ENCODE assay signal across 9 cellular contexts in genomic region chr2:118855451-118856279, GRCh38. TPM values are rescaled to one million over a fixed set of nuclear protein-coding genes. Genes with fewer than 3 reads are reported as not detected.
DNase-seq lines count a peak whose midpoint lies in the region; ATAC-seq and TF ChIP-seq lines count a peak whose summit lies in the region.
"Had no signal": no experiment of that assay in that cellular context is flagged by ENCODE, and none has a peak within 500 bp of the region (broad histone marks: within the 10 kb centered on the region; RNA-seq: fewer than 3 reads in every experiment).

No MANE protein-coding gene starts in this region.

- ATAC-seq in GM19452 (IDR thresholded peaks at IDR 0.05; ENCODE audit: unreplicated experiment) = peak; percentile 93
- peak; percentile 89 for ATAC-seq in HG03575 (IDR thresholded peaks at IDR 0.05; ENCODE audit: extremely low read depth, insufficient number of reproducible peaks, low FRiP score, unreplicated experiment)
- ATAC-seq in activated T-cell treated with anti-CD3 and anti-CD28 coated beads, Interleukin-2, amount 50 U/mL, for 72 hours (replicated peaks in 1 of 2) = peak; percentile 89

- peak overlapping the region; percentile 49 to 83 (median 73) for H3K4me3 Mint-ChIP-seq in CD8-positive, alpha-beta memory T cell
- peak overlapping the region; percentile 73 to 81 for H3K4me3 Mint-ChIP-seq in activated T-cell treated with anti-CD3 and anti-CD28 coated beads, Interleukin-2, amount 50 U/mL, for 72 hours
- peak overlapping the region; percentile 76 for H3K4me3 Mint-ChIP-seq in neural crest cell
- H3K4me3 Mint-ChIP-seq in stimulated activated naive CD8-positive, alpha-beta T cell treated with anti-CD3 and anti-CD28 coated beads, Interleukin-15, Interleukin-2, amounts not matched to agents 100 ng/mL and 50 ng/mL, for 24 hours = peak overlapping the region; percentile 47

- H3K79me2 ChIP-seq in OCI-LY7 (ENCODE audit: insufficient read depth, low read depth, low read length) = no peaks in the 10 kb centered on the region

- H3K9me3 Mint-ChIP-seq in CD8-positive, alpha-beta memory T cell = peaks cover 0 to 3% (median 0%) of the 10 kb centered on the region in 5 donors
- no peaks in the 10 kb centered on the region for H3K9me3 Mint-ChIP-seq in activated T-cell treated with anti-CD3 and anti-CD28 coated beads, Interleukin-2, amount 50 U/mL, for 72 hours
- H3K9me3 Mint-ChIP-seq in neural crest cell = no peaks in the 10 kb centered on the region
- no peaks in the 10 kb centered on the region for H3K9me3 Mint-ChIP-seq in stimulated activated naive CD8-positive, alpha-beta T cell treated with anti-CD3 and anti-CD28 coated beads, Interleukin-15, Interleukin-2, amounts not matched to agents 100 ng/mL and 50 ng/mL, for 24 hours

- no peak overlapping the region for H3K27ac ChIP-seq in CD8-positive, alpha-beta memory T cell (ENCODE audit: low read depth, low read length)
- H3K27ac ChIP-seq in OCI-LY7 (ENCODE audit: low read depth, low read length, poor library complexity, severe bottlenecking) = no peak overlapping the region

- H3K4me2 ChIP-seq in OCI-LY7 (ENCODE audit: low read length) = peak overlapping the region; percentile 37; the same call in 1 of the 2 replicates

- H3K27me3 ChIP-seq in CD8-positive, alpha-beta memory T cell (ENCODE audit: insufficient read depth, low read length, poor library complexity, severe bottlenecking) = peaks cover 45% of the 10 kb centered on the region

- peaks cover 12 to 29% (median 17%) of the 10 kb centered on the region in 3 donors for H3K4me1 Mint-ChIP-seq in CD8-positive, alpha-beta memory T cell
- peaks cover 34% of the 10 kb centered on the region for H3K4me1 Mint-ChIP-seq in activated T-cell treated with anti-CD3 and anti-CD28 coated beads, Interleukin-2, amount 50 U/mL, for 72 hours (ENCODE audit: low read depth)
- H3K4me1 Mint-ChIP-seq in neural crest cell = peaks cover 16% of the 10 kb centered on the region
- H3K4me1 Mint-ChIP-seq in stimulated activated naive CD8-positive, alpha-beta T cell treated with anti-CD3 and anti-CD28 coated beads, Interleukin-15, Interleukin-2, amounts not matched to agents 100 ng/mL and 50 ng/mL, for 24 hours (ENCODE audit: low read depth) = peaks cover 16% of the 10 kb centered on the region

- CTCF ChIA-PET in CD8-positive, alpha-beta memory T cell (lab: Charles Lee) = interaction anchor here (0.7 to 2.3 kb wide), 9 partner anchors 11 to 809 kb away, joined by 3 to 24 read pairs (median 5); no protein-coding TSS in a partner anchor
- CTCF ChIA-PET in OCI-LY7 (lab: Charles Lee; ENCODE audit: unreplicated experiment) = interaction anchor here (0.5 to 1.7 kb wide), 3 partner anchors 15 to 522 kb away, joined by 3 to 5 read pairs (median 3); no protein-coding TSS in a partner anchor

- no peaks in the 10 kb centered on the region for H3K9me2 ChIP-seq in OCI-LY7 (ENCODE audit: insufficient read depth, low read length)

- POLR2A ChIA-PET in CD8-positive, alpha-beta memory T cell (lab: Charles Lee) = interaction anchor here (0.7 kb wide), 1 partner anchor 1042 kb away, joined by 3 read pairs; no protein-coding TSS in a partner anchor
- POLR2A ChIA-PET in OCI-LY7 (lab: Charles Lee) = no interaction called here

- peaks cover 74 to 79% of the 10 kb centered on the region in 2 donors for H3K27me3 Mint-ChIP-seq in CD8-positive, alpha-beta memory T cell
- peaks cover 80% of the 10 kb centered on the region for H3K27me3 Mint-ChIP-seq in activated T-cell treated with anti-CD3 and anti-CD28 coated beads, Interleukin-2, amount 50 U/mL, for 72 hours (ENCODE audit: low read depth)
- peaks cover 100% of the 10 kb centered on the region for H3K27me3 Mint-ChIP-seq in neural crest cell (ENCODE audit: low read depth)
- H3K27me3 Mint-ChIP-seq in stimulated activated naive CD8-positive, alpha-beta T cell treated with anti-CD3 and anti-CD28 coated beads, Interleukin-15, Interleukin-2, amounts not matched to agents 100 ng/mL and 50 ng/mL, for 24 hours = peaks cover 71% of the 10 kb centered on the region

- no peaks in the 10 kb centered on the region for H4K20me1 ChIP-seq in OCI-LY7 (ENCODE audit: insufficient read depth, low read length)

- no peaks in the 10 kb centered on the region for H3K9me3 ChIP-seq in CD8-positive, alpha-beta memory T cell (ENCODE audit: low read length)
- no peaks in the 10 kb centered on the region for H3K9me3 ChIP-seq in OCI-LY7 (ENCODE audit: low read length)

- no peak overlapping the region for H2AFZ ChIP-seq in OCI-LY7 (ENCODE audit: low read length)

- H3K4me1 ChIP-seq in CD8-positive, alpha-beta memory T cell (ENCODE audit: insufficient read depth, low read length) = peaks cover 11% of the 10 kb centered on the region
- no peaks in the 10 kb centered on the region for H3K4me1 ChIP-seq in OCI-LY7 (ENCODE audit: insufficient read depth, low read length, poor library complexity, severe bottlenecking)

- H3K4me3 ChIP-seq in CD8-positive, alpha-beta memory T cell (ENCODE audit: low read length) = peak overlapping the region; percentile 43
- H3K4me3 ChIP-seq in OCI-LY7 (ENCODE audit: low read depth, low read length, poor library complexity, severe bottlenecking) (peak overlapping the region; percentile 39), fibroblast of pulmonary artery (replicated peaks; ENCODE audit: low read depth, low read length) (no peak overlapping the region)

- no peaks in the 10 kb centered on the region for H3K36me3 Mint-ChIP-seq in CD8-positive, alpha-beta memory T cell
- H3K36me3 Mint-ChIP-seq in activated T-cell treated with anti-CD3 and anti-CD28 coated beads, Interleukin-2, amount 50 U/mL, for 72 hours (ENCODE audit: insufficient read depth in 2 of 2) = no peaks in the 10 kb centered on the region
- peaks cover 2% of the 10 kb centered on the region for H3K36me3 Mint-ChIP-seq in neural crest cell (ENCODE audit: low read depth)
- no peaks in the 10 kb centered on the region for H3K36me3 Mint-ChIP-seq in stimulated activated naive CD8-positive, alpha-beta T cell treated with anti-CD3 and anti-CD28 coated beads, Interleukin-15, Interleukin-2, amounts not matched to agents 100 ng/mL and 50 ng/mL, for 24 hours (ENCODE audit: low read depth)

- TF ChIP-seq CTCF in OCI-LY7 (conservative IDR thresholded peaks at IDR 0.05; ENCODE audit: low read length) (peak; percentile 90), fibroblast of pulmonary artery (IDR thresholded peaks at IDR 0.05; ENCODE audit: low read length, missing control alignments) (peak; percentile 78), neural crest cell (conservative IDR thresholded peaks at IDR 0.05) (peak; percentile 95)

- H3K27ac Mint-ChIP-seq in CD8-positive, alpha-beta memory T cell = peak overlapping the region in 1 of 8 donors; percentile 77
- peak overlapping the region; percentile 68 for H3K27ac Mint-ChIP-seq in activated T-cell treated with anti-CD3 and anti-CD28 coated beads, Interleukin-2, amount 50 U/mL, for 72 hours
- H3K27ac Mint-ChIP-seq in neural crest cell (ENCODE audit: unreplicated experiment) = no peak overlapping the region
- no peak overlapping the region for H3K27ac Mint-ChIP-seq in stimulated activated naive CD8-positive, alpha-beta T cell treated with anti-CD3 and anti-CD28 coated beads, Interleukin-15, Interleukin-2, amounts not matched to agents 100 ng/mL and 50 ng/mL, for 24 hours

- H3K36me3 ChIP-seq in CD8-positive, alpha-beta memory T cell (ENCODE audit: insufficient read depth, low read length) = no peaks in the 10 kb centered on the region
- no peaks in the 10 kb centered on the region for H3K36me3 ChIP-seq in OCI-LY7 (ENCODE audit: insufficient read depth, low read length)

- DNase-seq in CD8-positive, alpha-beta memory T cell = peak; percentile 68 to 78 (median 72)
- peak; percentile 70 for DNase-seq in OCI-LY7 (ENCODE audit: low spot score)
- DNase-seq in activated T-cell treated with anti-CD3 and anti-CD28 coated beads, Interleukin-2, amount 50 U/mL, for 72 hours = peak; percentile 87 to 92
- peak; percentile 75 for DNase-seq in fibroblast of pulmonary artery (ENCODE audit: low read depth)
- peak; percentile 96 for DNase-seq in neural crest cell (ENCODE audit: low read depth, low spot score)

- BruUV-seq in OCI-LY7 (replicated peaks; lab: Mats Ljungman, UMichigan) = no TSS peak

- intact Hi-C loops in OCI-LY7 (cut with micrococcal nuclease; ENCODE audit: unreplicated experiment) = loop anchor here (2.0 to 10.0 kb wide), 2 partner anchors 633 to 811 kb away; no protein-coding TSS in a partner anchor

RNA-seq across cellular contexts. Expression of gene EN1, which starts 8.2 kb away (rescaled TPM):
- total RNA-seq in CD8-positive, alpha-beta memory T cell = not detected
- polyA plus RNA-seq in CD8-positive, alpha-beta memory T cell = not detected
- not detected in 2 replicates for total RNA-seq in OCI-LY7 (2014; rRNA removed; shearing (Covaris generic))
- total RNA-seq in OCI-LY7 (2022) (not detected in 2 replicates), neural crest cell (12.6 and 13.9 TPM in 2 replicates)
- not detected for total RNA-seq in activated T-cell treated with anti-CD3 and anti-CD28 coated beads, Interleukin-2, amount 50 U/mL, for 72 hours
- polyA plus RNA-seq: esophagus had no signal

Comparison
In these comparisons a context has a peak if more than half of its experiments do, and no peak if none do; other contexts are left out.
1. RNA of gene EN1, which starts 8.2 kb away (total RNA-seq): 12.6 to 13.9 TPM in neural crest cell; not detected in CD8-positive, alpha-beta memory T cell, not detected in OCI-LY7 and not detected in activated T-cell treated with anti-CD3 and anti-CD28 coated beads, Interleukin-2, amount 50 U/mL, for 72 hours; every median in the first group is over 10 times any median in the second.
2. Peak in every context shown above with its lines, with median percentiles within 50 percentile points of each other: DNase-seq, H3K4me3 Mint-ChIP-seq, ATAC-seq and CTCF ChIP-seq.